ENCODE assay signal across 8 cellular contexts in genomic region chr14:23009939-23010718, GRCh38. TPM values are rescaled to one million over a fixed set of nuclear protein-coding genes. Genes with fewer than 3 reads are reported as not detected.
DNase-seq lines count a peak whose midpoint lies in the region; ATAC-seq and TF ChIP-seq lines count a peak whose summit lies in the region.

Gene C14orf93 (minus strand): TSS chr14:23010143. CDS start chr14:22999023, 11,120 bp downstream.

- DNase-seq in Ammon's horn (ENCODE audit: low spot score) (peak; percentile 76), NCI-H1105 treated with DMSO at 0.1 percent for 48 hours (lab: John Stamatoyannopoulos, UW) (peak; percentile 79), amniotic epithelial cell (ENCODE audit: low read depth) (peak; percentile 44), left ventricle myocardium superior (peak; percentile 93), psoas muscle (peak; percentile 86 to 92), upper lobe of right lung (peak; percentile 94)

- H3K36me3 Mint-ChIP-seq in T-helper 1 cell treated with Interleukin-12 subunit alpha and Interleukin-12 subunit beta and Interleukin-4 antibody, amounts not matched to agents 30 μg/mL and 1 μg/mL, for 36 hours (ENCODE audit: low read depth), result no peaks in the 10 kb centered on the region

- H3K4me3 Mint-ChIP-seq in T-helper 1 cell treated with Interleukin-12 subunit alpha and Interleukin-12 subunit beta and Interleukin-4 antibody, amounts not matched to agents 30 μg/mL and 1 μg/mL, for 36 hours, result peak within 1 kb of the TSS; percentile 90

- H3K36me3 ChIP-seq in psoas muscle (ENCODE audit: insufficient read depth in 1 of 2, low read depth in 1 of 2) (no peaks in the 10 kb centered on the region), upper lobe of right lung (no peaks in the 10 kb centered on the region)

- H3K27me3 Mint-ChIP-seq in T-helper 1 cell treated with Interleukin-12 subunit alpha and Interleukin-12 subunit beta and Interleukin-4 antibody, amounts not matched to agents 30 μg/mL and 1 μg/mL, for 36 hours (ENCODE audit: low read depth), result no peaks in the 10 kb centered on the region

- ATAC-seq in GM21367 (IDR thresholded peaks at IDR 0.05; ENCODE audit: unreplicated experiment) (peak; percentile 26), left ventricle myocardium superior (peak; percentile 56), psoas muscle (peak; percentile 48 to 62 (median 56)), upper lobe of right lung (peak; percentile 74)

- H3K4me1 Mint-ChIP-seq in T-helper 1 cell treated with Interleukin-12 subunit alpha and Interleukin-12 subunit beta and Interleukin-4 antibody, amounts not matched to agents 30 μg/mL and 1 μg/mL, for 36 hours (ENCODE audit: low read depth), result peaks cover 32% of the 10 kb centered on the region

- intact Hi-C loops in left ventricle myocardium superior (cut with micrococcal nuclease) (no loop called here), psoas muscle (cut with DNase I) (loop anchor here in 1 of 2 donors (2.0 kb wide), 1 partner anchor 25 kb away; the partner anchor contains the start of gene PSMB5), upper lobe of right lung (cut with DNase I) (no loop called here)

- no peaks in the 10 kb centered on the region for H3K27me3 ChIP-seq in psoas muscle (ENCODE audit: insufficient read depth in 3 of 3, low read length in 2 of 3)
- H3K27me3 ChIP-seq in upper lobe of right lung, result no peaks in the 10 kb centered on the region

- WGBS in psoas muscle, 3 donors, result 2 to 3% (median 3%) methylated on average over 28 to 40 of the region's 40 CpGs

- H3K27ac ChIP-seq in psoas muscle (peak within 1 kb of the TSS; percentile 77), upper lobe of right lung (peak within 1 kb of the TSS; percentile 82)

- H3K9me3 Mint-ChIP-seq in T-helper 1 cell treated with Interleukin-12 subunit alpha and Interleukin-12 subunit beta and Interleukin-4 antibody, amounts not matched to agents 30 μg/mL and 1 μg/mL, for 36 hours, result no peaks in the 10 kb centered on the region

- H3K9me3 ChIP-seq in psoas muscle, result no peaks in the 10 kb centered on the region
- no peaks in the 10 kb centered on the region for H3K9me3 ChIP-seq in upper lobe of right lung

- peak within 1 kb of the TSS; percentile 66 for H3K4me3 ChIP-seq in psoas muscle
- peak within 1 kb of the TSS; percentile 62 for H3K4me3 ChIP-seq in upper lobe of right lung

- TF ChIP-seq CTCF in psoas muscle (IDR thresholded peaks at IDR 0.05), result no peak
- no peak for TF ChIP-seq CTCF in upper lobe of right lung (IDR thresholded peaks at IDR 0.05)

- H3K4me1 ChIP-seq in psoas muscle (peaks cover 19% of the 10 kb centered on the region), upper lobe of right lung (peaks cover 19% of the 10 kb centered on the region)

- peak within 1 kb of the TSS; percentile 96 for H3K27ac Mint-ChIP-seq in T-helper 1 cell treated with Interleukin-12 subunit alpha and Interleukin-12 subunit beta and Interleukin-4 antibody, amounts not matched to agents 30 μg/mL and 1 μg/mL, for 36 hours

RNA-seq across cellular contexts. Expression of gene C14orf93, which starts in this region (rescaled TPM):
- 6.2 TPM for total RNA-seq in left ventricle myocardium superior
- 1 to 10 TPM; 2.1 to 5.1 (median 4.2) TPM for total RNA-seq in psoas muscle
- 1 to 10 TPM; 1.7 to 4.1 (median 3.4) TPM for polyA plus RNA-seq in psoas muscle
- total RNA-seq in upper lobe of right lung, result 8.4 TPM

Comparison
In these comparisons a context has a peak if more than half of its experiments do, and no peak if none do; other contexts are left out.
1. Peak in every context shown above with its lines: DNase-seq, ATAC-seq, H3K4me3 ChIP-seq and H3K27ac ChIP-seq.
2. DNase-seq: peak in every context shown above with its lines; median percentile 94 in upper lobe of right lung; 93 in left ventricle myocardium superior; 89 in psoas muscle; 79 in NCI-H1105 treated with DMSO at 0.1 percent for 48 hours; 76 in Ammon's horn; 44 in amniotic epithelial cell.